1 cellular context compared by ENCODE assay signal in the genomic region with DNA sequence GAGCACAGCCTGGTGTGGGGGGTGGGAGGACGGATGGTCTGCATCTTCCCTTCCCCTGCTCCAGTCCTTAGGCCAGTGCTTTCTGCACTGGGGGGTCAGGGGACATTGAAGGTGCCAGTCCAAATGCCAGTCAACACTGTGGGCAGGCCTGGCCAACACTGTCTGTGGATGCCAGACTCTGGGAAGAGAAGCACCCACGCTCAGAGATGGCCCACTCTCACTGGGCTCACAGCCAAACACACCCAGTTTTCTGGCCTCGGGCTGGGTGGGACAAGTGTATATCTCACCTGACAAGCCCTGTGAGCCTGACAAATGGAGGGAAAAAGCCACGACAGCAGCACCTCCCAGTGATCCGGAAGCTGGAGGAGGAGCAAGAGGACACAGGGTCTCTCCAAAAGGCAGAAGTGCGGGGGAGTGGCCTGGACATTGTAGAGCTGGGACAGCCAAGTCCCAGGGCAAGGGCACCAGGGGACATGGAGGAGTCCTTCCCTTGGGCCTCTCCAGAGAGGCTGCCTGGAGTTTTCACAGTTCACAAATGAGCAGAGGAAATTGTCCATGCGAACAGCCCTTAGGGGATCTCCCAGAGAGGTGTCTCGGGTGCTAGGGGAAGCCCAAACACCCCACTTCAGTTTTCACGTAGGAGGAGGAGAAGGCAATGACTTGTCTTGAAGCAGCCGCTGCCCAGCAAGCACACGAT.
TF ChIP-seq lines count a peak whose summit lies in the region.

No MANE protein-coding gene starts in this region.

TF ChIP-seq in GM12878, 131 proteins besides CTCF, POLR2A, EP300 and RAD21 (continued from another document and continues in another):
- TF ChIP-seq, protein P1, sequence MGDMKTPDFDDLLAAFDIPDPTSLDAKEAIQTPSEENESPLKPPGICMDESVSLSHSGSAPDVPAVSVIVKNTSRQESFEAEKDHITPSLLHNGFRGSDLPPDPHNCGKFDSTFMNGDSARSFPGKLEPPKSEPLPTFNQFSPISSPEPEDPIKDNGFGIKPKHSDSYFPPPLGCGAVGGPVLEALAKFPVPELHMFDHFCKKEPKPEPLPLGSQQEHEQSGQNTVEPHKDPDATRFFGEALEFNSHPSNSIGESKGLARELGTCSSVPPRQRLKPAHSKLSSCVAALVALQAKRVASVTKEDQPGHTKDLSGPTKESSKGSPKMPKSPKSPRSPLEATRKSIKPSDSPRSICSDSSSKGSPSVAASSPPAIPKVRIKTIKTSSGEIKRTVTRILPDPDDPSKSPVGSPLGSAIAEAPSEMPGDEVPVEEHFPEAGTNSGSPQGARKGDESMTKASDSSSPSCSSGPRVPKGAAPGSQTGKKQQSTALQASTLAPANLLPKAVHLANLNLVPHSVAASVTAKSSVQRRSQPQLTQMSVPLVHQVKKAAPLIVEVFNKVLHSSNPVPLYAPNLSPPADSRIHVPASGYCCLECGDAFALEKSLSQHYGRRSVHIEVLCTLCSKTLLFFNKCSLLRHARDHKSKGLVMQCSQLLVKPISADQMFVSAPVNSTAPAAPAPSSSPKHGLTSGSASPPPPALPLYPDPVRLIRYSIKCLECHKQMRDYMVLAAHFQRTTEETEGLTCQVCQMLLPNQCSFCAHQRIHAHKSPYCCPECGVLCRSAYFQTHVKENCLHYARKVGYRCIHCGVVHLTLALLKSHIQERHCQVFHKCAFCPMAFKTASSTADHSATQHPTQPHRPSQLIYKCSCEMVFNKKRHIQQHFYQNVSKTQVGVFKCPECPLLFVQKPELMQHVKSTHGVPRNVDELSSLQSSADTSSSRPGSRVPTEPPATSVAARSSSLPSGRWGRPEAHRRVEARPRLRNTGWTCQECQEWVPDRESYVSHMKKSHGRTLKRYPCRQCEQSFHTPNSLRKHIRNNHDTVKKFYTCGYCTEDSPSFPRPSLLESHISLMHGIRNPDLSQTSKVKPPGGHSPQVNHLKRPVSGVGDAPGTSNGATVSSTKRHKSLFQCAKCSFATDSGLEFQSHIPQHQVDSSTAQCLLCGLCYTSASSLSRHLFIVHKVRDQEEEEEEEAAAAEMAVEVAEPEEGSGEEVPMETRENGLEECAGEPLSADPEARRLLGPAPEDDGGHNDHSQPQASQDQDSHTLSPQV (IDR thresholded peaks at IDR 0.05), result no peak
- TF ChIP-seq RB1 (IDR thresholded peaks at IDR 0.05; ENCODE audit: borderline replicate concordance) (peak; percentile 69; the same call in 1 of the 2 replicates), PAX5 (IDR thresholded peaks at IDR 0.05; ENCODE audit: borderline replicate concordance, low read depth, low read length) (peak; percentile 38; the same call in 1 of the 2 replicates), MXI1 (IDR thresholded peaks at IDR 0.05; ENCODE audit: low read depth, low read length) (no peak), HDGF (IDR thresholded peaks at IDR 0.05) (peak; percentile 83; the same call in 1 of the 2 replicates), GABPA (IDR thresholded peaks at IDR 0.05; ENCODE audit: low read depth) (no peak), ZZZ3 (IDR thresholded peaks at IDR 0.05; ENCODE audit: control insufficient read depth, insufficient read length, low read depth) (no peak), MTA3 (IDR thresholded peaks at IDR 0.05; ENCODE audit: borderline replicate concordance, low read length) (no peak), LARP7 (IDR thresholded peaks at IDR 0.05) (no peak), SIN3A (IDR thresholded peaks at IDR 0.05; ENCODE audit: low read depth, low read length) (no peak), ZNF207 (IDR thresholded peaks at IDR 0.05; ENCODE audit: borderline replicate concordance) (peak; percentile 63; the same call in 1 of the 2 replicates), POU2F2 (IDR thresholded peaks at IDR 0.05; ENCODE audit: borderline replicate concordance, low read depth, low read length) (peak; percentile 67; the same call in 2 of the 3 replicates), NR2C2 (IDR thresholded peaks at IDR 0.05; ENCODE audit: borderline replicate concordance, control insufficient read depth, insufficient read length, low read depth) (no peak), WRNIP1 (IDR thresholded peaks at IDR 0.05; ENCODE audit: borderline replicate concordance, low read depth, low read length) (no peak; the same call in 1 of the 2 replicates), SREBF2 (IDR thresholded peaks at IDR 0.05; ENCODE audit: low read length) (no peak), POLR2AphosphoS2 (IDR thresholded peaks at IDR 0.05; ENCODE audit: low read depth, low read length) (no peak), SREBF1 (IDR thresholded peaks at IDR 0.05; ENCODE audit: low read length) (no peak), POLR2AphosphoS5 (IDR thresholded peaks at IDR 0.05; ENCODE audit: low read length) (peak; percentile 49), JUND (IDR thresholded peaks at IDR 0.05; ENCODE audit: low read depth, low read length) (no peak), ZBED1 (IDR thresholded peaks at IDR 0.05; ENCODE audit: borderline replicate concordance) (no peak), MTA2 (IDR thresholded peaks at IDR 0.05; ENCODE audit: low read depth) (peak; percentile 62; the same call in 1 of the 2 replicates), JUNB (IDR thresholded peaks at IDR 0.05) (no peak; the same call in 1 of the 2 replicates), YBX1 (IDR thresholded peaks at IDR 0.05) (no peak), NBN (IDR thresholded peaks at IDR 0.05) (0 out of 2 replicates have a peak, but pooled peaks have one; percentile 55)
- TF ChIP-seq, protein P2, sequence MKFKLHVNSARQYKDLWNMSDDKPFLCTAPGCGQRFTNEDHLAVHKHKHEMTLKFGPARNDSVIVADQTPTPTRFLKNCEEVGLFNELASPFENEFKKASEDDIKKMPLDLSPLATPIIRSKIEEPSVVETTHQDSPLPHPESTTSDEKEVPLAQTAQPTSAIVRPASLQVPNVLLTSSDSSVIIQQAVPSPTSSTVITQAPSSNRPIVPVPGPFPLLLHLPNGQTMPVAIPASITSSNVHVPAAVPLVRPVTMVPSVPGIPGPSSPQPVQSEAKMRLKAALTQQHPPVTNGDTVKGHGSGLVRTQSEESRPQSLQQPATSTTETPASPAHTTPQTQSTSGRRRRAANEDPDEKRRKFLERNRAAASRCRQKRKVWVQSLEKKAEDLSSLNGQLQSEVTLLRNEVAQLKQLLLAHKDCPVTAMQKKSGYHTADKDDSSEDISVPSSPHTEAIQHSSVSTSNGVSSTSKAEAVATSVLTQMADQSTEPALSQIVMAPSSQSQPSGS (IDR thresholded peaks at IDR 0.05; ENCODE audit: low read length), result peak; percentile 24; the same call in 1 of the 2 replicates
- TF ChIP-seq, protein P3, sequence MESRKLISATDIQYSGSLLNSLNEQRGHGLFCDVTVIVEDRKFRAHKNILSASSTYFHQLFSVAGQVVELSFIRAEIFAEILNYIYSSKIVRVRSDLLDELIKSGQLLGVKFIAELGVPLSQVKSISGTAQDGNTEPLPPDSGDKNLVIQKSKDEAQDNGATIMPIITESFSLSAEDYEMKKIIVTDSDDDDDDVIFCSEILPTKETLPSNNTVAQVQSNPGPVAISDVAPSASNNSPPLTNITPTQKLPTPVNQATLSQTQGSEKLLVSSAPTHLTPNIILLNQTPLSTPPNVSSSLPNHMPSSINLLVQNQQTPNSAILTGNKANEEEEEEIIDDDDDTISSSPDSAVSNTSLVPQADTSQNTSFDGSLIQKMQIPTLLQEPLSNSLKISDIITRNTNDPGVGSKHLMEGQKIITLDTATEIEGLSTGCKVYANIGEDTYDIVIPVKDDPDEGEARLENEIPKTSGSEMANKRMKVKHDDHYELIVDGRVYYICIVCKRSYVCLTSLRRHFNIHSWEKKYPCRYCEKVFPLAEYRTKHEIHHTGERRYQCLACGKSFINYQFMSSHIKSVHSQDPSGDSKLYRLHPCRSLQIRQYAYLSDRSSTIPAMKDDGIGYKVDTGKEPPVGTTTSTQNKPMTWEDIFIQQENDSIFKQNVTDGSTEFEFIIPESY (IDR thresholded peaks at IDR 0.05), result no peak
- TF ChIP-seq, protein P4, sequence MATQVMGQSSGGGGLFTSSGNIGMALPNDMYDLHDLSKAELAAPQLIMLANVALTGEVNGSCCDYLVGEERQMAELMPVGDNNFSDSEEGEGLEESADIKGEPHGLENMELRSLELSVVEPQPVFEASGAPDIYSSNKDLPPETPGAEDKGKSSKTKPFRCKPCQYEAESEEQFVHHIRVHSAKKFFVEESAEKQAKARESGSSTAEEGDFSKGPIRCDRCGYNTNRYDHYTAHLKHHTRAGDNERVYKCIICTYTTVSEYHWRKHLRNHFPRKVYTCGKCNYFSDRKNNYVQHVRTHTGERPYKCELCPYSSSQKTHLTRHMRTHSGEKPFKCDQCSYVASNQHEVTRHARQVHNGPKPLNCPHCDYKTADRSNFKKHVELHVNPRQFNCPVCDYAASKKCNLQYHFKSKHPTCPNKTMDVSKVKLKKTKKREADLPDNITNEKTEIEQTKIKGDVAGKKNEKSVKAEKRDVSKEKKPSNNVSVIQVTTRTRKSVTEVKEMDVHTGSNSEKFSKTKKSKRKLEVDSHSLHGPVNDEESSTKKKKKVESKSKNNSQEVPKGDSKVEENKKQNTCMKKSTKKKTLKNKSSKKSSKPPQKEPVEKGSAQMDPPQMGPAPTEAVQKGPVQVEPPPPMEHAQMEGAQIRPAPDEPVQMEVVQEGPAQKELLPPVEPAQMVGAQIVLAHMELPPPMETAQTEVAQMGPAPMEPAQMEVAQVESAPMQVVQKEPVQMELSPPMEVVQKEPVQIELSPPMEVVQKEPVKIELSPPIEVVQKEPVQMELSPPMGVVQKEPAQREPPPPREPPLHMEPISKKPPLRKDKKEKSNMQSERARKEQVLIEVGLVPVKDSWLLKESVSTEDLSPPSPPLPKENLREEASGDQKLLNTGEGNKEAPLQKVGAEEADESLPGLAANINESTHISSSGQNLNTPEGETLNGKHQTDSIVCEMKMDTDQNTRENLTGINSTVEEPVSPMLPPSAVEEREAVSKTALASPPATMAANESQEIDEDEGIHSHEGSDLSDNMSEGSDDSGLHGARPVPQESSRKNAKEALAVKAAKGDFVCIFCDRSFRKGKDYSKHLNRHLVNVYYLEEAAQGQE (IDR thresholded peaks at IDR 0.05; ENCODE audit: low read depth, low read length), result no peak
- TF ChIP-seq, protein P5, sequence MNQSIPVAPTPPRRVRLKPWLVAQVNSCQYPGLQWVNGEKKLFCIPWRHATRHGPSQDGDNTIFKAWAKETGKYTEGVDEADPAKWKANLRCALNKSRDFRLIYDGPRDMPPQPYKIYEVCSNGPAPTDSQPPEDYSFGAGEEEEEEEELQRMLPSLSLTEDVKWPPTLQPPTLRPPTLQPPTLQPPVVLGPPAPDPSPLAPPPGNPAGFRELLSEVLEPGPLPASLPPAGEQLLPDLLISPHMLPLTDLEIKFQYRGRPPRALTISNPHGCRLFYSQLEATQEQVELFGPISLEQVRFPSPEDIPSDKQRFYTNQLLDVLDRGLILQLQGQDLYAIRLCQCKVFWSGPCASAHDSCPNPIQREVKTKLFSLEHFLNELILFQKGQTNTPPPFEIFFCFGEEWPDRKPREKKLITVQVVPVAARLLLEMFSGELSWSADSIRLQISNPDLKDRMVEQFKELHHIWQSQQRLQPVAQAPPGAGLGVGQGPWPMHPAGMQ (IDR thresholded peaks at IDR 0.05; ENCODE audit: borderline replicate concordance), result no peak
- TF ChIP-seq, protein P6, sequence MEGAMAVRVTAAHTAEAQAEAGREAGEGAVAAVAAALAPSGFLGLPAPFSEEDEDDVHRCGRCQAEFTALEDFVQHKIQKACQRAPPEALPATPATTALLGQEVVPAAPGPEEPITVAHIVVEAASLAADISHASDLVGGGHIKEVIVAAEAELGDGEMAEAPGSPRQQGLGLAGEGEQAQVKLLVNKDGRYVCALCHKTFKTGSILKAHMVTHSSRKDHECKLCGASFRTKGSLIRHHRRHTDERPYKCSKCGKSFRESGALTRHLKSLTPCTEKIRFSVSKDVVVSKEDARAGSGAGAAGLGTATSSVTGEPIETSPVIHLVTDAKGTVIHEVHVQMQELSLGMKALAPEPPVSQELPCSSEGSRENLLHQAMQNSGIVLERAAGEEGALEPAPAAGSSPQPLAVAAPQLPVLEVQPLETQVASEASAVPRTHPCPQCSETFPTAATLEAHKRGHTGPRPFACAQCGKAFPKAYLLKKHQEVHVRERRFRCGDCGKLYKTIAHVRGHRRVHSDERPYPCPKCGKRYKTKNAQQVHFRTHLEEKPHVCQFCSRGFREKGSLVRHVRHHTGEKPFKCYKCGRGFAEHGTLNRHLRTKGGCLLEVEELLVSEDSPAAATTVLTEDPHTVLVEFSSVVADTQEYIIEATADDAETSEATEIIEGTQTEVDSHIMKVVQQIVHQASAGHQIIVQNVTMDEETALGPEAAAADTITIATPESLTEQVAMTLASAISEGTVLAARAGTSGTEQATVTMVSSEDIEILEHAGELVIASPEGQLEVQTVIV (IDR thresholded peaks at IDR 0.05; ENCODE audit: borderline replicate concordance, partially characterized antibody), result no peak
- TF ChIP-seq, protein P7, sequence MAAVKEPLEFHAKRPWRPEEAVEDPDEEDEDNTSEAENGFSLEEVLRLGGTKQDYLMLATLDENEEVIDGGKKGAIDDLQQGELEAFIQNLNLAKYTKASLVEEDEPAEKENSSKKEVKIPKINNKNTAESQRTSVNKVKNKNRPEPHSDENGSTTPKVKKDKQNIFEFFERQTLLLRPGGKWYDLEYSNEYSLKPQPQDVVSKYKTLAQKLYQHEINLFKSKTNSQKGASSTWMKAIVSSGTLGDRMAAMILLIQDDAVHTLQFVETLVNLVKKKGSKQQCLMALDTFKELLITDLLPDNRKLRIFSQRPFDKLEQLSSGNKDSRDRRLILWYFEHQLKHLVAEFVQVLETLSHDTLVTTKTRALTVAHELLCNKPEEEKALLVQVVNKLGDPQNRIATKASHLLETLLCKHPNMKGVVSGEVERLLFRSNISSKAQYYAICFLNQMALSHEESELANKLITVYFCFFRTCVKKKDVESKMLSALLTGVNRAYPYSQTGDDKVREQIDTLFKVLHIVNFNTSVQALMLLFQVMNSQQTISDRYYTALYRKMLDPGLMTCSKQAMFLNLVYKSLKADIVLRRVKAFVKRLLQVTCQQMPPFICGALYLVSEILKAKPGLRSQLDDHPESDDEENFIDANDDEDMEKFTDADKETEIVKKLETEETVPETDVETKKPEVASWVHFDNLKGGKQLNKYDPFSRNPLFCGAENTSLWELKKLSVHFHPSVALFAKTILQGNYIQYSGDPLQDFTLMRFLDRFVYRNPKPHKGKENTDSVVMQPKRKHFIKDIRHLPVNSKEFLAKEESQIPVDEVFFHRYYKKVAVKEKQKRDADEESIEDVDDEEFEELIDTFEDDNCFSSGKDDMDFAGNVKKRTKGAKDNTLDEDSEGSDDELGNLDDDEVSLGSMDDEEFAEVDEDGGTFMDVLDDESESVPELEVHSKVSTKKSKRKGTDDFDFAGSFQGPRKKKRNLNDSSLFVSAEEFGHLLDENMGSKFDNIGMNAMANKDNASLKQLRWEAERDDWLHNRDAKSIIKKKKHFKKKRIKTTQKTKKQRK (IDR thresholded peaks at IDR 0.05; ENCODE audit: low read depth, low read length), result no peak
- TF ChIP-seq, protein P8, sequence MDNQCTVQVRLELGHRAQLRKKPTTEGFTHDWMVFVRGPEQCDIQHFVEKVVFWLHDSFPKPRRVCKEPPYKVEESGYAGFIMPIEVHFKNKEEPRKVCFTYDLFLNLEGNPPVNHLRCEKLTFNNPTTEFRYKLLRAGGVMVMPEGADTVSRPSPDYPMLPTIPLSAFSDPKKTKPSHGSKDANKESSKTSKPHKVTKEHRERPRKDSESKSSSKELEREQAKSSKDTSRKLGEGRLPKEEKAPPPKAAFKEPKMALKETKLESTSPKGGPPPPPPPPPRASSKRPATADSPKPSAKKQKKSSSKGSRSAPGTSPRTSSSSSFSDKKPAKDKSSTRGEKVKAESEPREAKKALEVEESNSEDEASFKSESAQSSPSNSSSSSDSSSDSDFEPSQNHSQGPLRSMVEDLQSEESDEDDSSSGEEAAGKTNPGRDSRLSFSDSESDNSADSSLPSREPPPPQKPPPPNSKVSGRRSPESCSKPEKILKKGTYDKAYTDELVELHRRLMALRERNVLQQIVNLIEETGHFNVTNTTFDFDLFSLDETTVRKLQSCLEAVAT (IDR thresholded peaks at IDR 0.05), result no peak
